ENCODE assay signal across 27 cellular contexts in genomic region chr22:24543068-24543675, GRCh38. TPM values are rescaled to one million over a fixed set of nuclear protein-coding genes. Genes with fewer than 3 reads are reported as not detected.
DNase-seq lines count a peak whose midpoint lies in the region; ATAC-seq and TF ChIP-seq lines count a peak whose summit lies in the region.
"Had no signal": no experiment of that assay in that cellular context is flagged by ENCODE, and none has a peak within 500 bp of the region (broad histone marks: within the 10 kb centered on the region; RNA-seq: fewer than 3 reads in every experiment).

No MANE protein-coding gene starts in this region.

- H3K4me1 ChIP-seq in right lobe of liver, result peaks cover 0 to 79% (median 29%) of the 10 kb centered on the region in 4 donors

- ATAC-seq in right lobe of liver, result peak; percentile 7 to 22 (median 12)
- no peak for ATAC-seq in stimulated activated memory B cell treated with anti-CD40 and anti-IgM and Interleukin-4, amounts not matched to agents 10 μg/mL and 1 μg/mL and 100 μg/mL, for 72 hours
- no peak for ATAC-seq in HG03039 (IDR thresholded peaks at IDR 0.05; ENCODE audit: unreplicated experiment)

- no peaks in the 10 kb centered on the region for H3K9me3 Mint-ChIP-seq in CD14-positive monocyte
- no peaks in the 10 kb centered on the region for H3K9me3 Mint-ChIP-seq in stimulated activated memory B cell treated with anti-CD40 and anti-IgM and Interleukin-4, amounts not matched to agents 10 μg/mL and 1 μg/mL and 100 μg/mL, for 72 hours
- H3K9me3 Mint-ChIP-seq in chondrocyte (ENCODE audit: low read depth), result no peaks in the 10 kb centered on the region
- H3K9me3 Mint-ChIP-seq: CD4-positive, alpha-beta memory T cell; IgD-negative memory B cell; immature natural killer cell had no signal

- intact Hi-C loops in CD14-positive monocyte (cut with micrococcal nuclease), result no loop called here
- intact Hi-C loops in right lobe of liver (cut with DNase I), result no loop called here

- TF ChIP-seq CTCF in CD14-positive monocyte (IDR thresholded peaks at IDR 0.05) (no peak), right lobe of liver (IDR thresholded peaks at IDR 0.05) (no peak), chondrocyte (IDR thresholded peaks at IDR 0.05) (no peak)

- H3K9me3 ChIP-seq in right lobe of liver, result no peaks in the 10 kb centered on the region
- H3K9me3 ChIP-seq: SK-N-SH had no signal

- no peak overlapping the region for H3K4me3 ChIP-seq in right lobe of liver
- H3K4me3 ChIP-seq: hepatocyte had no signal

- H3K27ac Mint-ChIP-seq in CD14-positive monocyte (peak overlapping the region in 5 of 7 donors; percentile 46 to 82 (median 71)), chondrocyte (ENCODE audit: unreplicated experiment) (no peak overlapping the region)
- H3K27ac Mint-ChIP-seq in stimulated activated memory B cell treated with anti-CD40 and anti-IgM and Interleukin-4, amounts not matched to agents 10 μg/mL and 1 μg/mL and 100 μg/mL, for 72 hours, result peak overlapping the region; percentile 18
- H3K27ac Mint-ChIP-seq: CD4-positive, alpha-beta memory T cell; immature natural killer cell had no signal

- H3K4me3 Mint-ChIP-seq in CD14-positive monocyte, result peak overlapping the region in 1 of 2 donors; percentile 39
- no peak overlapping the region for H3K4me3 Mint-ChIP-seq in stimulated activated memory B cell treated with anti-CD40 and anti-IgM and Interleukin-4, amounts not matched to agents 10 μg/mL and 1 μg/mL and 100 μg/mL, for 72 hours
- H3K4me3 Mint-ChIP-seq in chondrocyte (ENCODE audit: unreplicated experiment), result no peak overlapping the region
- H3K4me3 Mint-ChIP-seq: CD4-positive, alpha-beta memory T cell; immature natural killer cell had no signal

- H3K27ac ChIP-seq in cingulate gyrus (ENCODE audit: low read depth, low read length) (peak overlapping the region; percentile 7), right lobe of liver (peak overlapping the region; percentile 48 to 89 (median 77))
- H3K27ac ChIP-seq: hepatocyte had no signal

- H3K36me3 Mint-ChIP-seq in CD14-positive monocyte, result peaks cover 78 to 96% of the 10 kb centered on the region in 2 donors
- peaks cover 73% of the 10 kb centered on the region for H3K36me3 Mint-ChIP-seq in stimulated activated memory B cell treated with anti-CD40 and anti-IgM and Interleukin-4, amounts not matched to agents 10 μg/mL and 1 μg/mL and 100 μg/mL, for 72 hours
- peaks cover 23% of the 10 kb centered on the region for H3K36me3 Mint-ChIP-seq in chondrocyte (ENCODE audit: low read depth)

- TF ChIP-seq POLR2A in right lobe of liver (IDR thresholded peaks at IDR 0.05), result no peak

- H3K27me3 Mint-ChIP-seq in CD14-positive monocyte (ENCODE audit: low read depth in 3 of 3), result peaks cover 0 to 2% (median 1%) of the 10 kb centered on the region in 3 donors
- H3K27me3 Mint-ChIP-seq in stimulated activated memory B cell treated with anti-CD40 and anti-IgM and Interleukin-4, amounts not matched to agents 10 μg/mL and 1 μg/mL and 100 μg/mL, for 72 hours, result no peaks in the 10 kb centered on the region
- H3K27me3 Mint-ChIP-seq in chondrocyte (ENCODE audit: low read depth), result no peaks in the 10 kb centered on the region
- H3K27me3 Mint-ChIP-seq: CD4-positive, alpha-beta memory T cell; IgD-negative memory B cell had no signal

- H3K4me1 Mint-ChIP-seq in CD14-positive monocyte (peaks cover 33% of the 10 kb centered on the region), chondrocyte (ENCODE audit: low read depth) (peaks cover 20% of the 10 kb centered on the region)
- peaks cover 52% of the 10 kb centered on the region for H3K4me1 Mint-ChIP-seq in stimulated activated memory B cell treated with anti-CD40 and anti-IgM and Interleukin-4, amounts not matched to agents 10 μg/mL and 1 μg/mL and 100 μg/mL, for 72 hours
- H3K4me1 Mint-ChIP-seq: CD4-positive, alpha-beta memory T cell; immature natural killer cell had no signal

- no peaks in the 10 kb centered on the region for H3K27me3 ChIP-seq in right lobe of liver
- H3K27me3 ChIP-seq: hepatocyte had no signal

- WGBS in right lobe of liver (ENCODE audit: insufficient coverage, low coverage, low lambda C conversion rate, missing lambda C conversion rate), result 20% methylated on average over 3 of the region's 10 CpGs

- peaks cover 0 to 66% (median 41%) of the 10 kb centered on the region in 4 donors for H3K36me3 ChIP-seq in right lobe of liver

- DNase-seq in CD14-positive monocyte (ENCODE audit: low spot score) (no peak), right lobe of liver (peak; percentile 59 to 77 (median 69)), chondrocyte (ENCODE audit: low spot score) (no peak)
- no peak for DNase-seq in activated CD4-positive, alpha-beta T cell treated with anti-CD3 and anti-CD28 coated beads for 4 hours
- DNase-seq: activated CD4-positive, alpha-beta T cell treated with anti-CD3 and anti-CD28 coated beads, Interleukin-2, amount 50 U/mL, for 1 hour; activated CD8-positive, alpha-beta memory T cell treated with anti-CD3 and anti-CD28 coated beads, Interleukin-2, amount 50 U/mL, for 48 hours; activated effector memory CD4-positive, alpha-beta T cell treated with anti-CD3 and anti-CD28 coated beads, Interleukin-2, amount 50 U/mL, for 16 hours; CD4-positive, alpha-beta memory T cell; DMS 273 treated with DMSO at 0.1 percent for 48 hours; immature natural killer cell; NCI-H1436 treated with DMSO at 0.1 percent for 48 hours; NCI-H2171; NCI-H524 treated with DMSO at 0.1 percent for 48 hours; occipital lobe; SK-N-SH; stimulated activated CD4-positive, alpha-beta T cell treated with anti-CD3 and anti-CD28 coated beads, Interleukin-4, amount 100 ng/mL, for 4 hours; T-helper 2 cell had no signal

RNA-seq across cellular contexts. Expression of gene GUCD1, which starts 11.8 kb away (rescaled TPM):
- polyA plus RNA-seq in CD14-positive monocyte, result 10 to 100 TPM; 67.1 to 72.5 TPM
- total RNA-seq in right lobe of liver, result 100 to 1,000 TPM in 5 of 6 experiments, 10 to 100 TPM in 1; 94.0 to 281 (median 213) TPM
- 77.3 to 84.7 TPM (median 77.9 TPM) in 3 replicates for total RNA-seq in chondrocyte

RNA-seq across cellular contexts. Expression of gene SNRPD3, which starts 12.6 kb away (rescaled TPM):
- 10 to 100 TPM; 71.8 to 80.9 TPM for polyA plus RNA-seq in CD14-positive monocyte
- total RNA-seq in right lobe of liver (100 to 1,000 TPM in 2 of 6 experiments, 10 to 100 TPM in 4; 43.3 to 180 (median 53.4) TPM), chondrocyte (59.3 to 84.8 TPM (median 63.9 TPM) in 3 replicates)

RNA-seq across cellular contexts. Expression of gene UPB1, which starts 48.0 kb away (rescaled TPM):
- polyA plus RNA-seq in CD14-positive monocyte, result under 1 TPM in 1 of 2 donors, not detected in 1; 0.17 TPM
- total RNA-seq in right lobe of liver (100 to 1,000 TPM in 3 of 6 experiments, 10 to 100 TPM in 3; 50.6 to 169 (median 100) TPM), chondrocyte (0.15 to 0.31 TPM (median 0.18 TPM) in 3 replicates)
- total RNA-seq: dermis microvascular lymphatic vessel endothelial cell, H4, lung microvascular endothelial cell, occipital lobe, renal cortical epithelial cell had no signal
- polyA plus RNA-seq: AG04450; CD4-positive, alpha-beta memory T cell; IgD-negative memory B cell; immature natural killer cell had no signal

RNA-seq across cellular contexts. Expression of gene LRRC75B, which starts 49.7 kb away (rescaled TPM):
- polyA plus RNA-seq in CD14-positive monocyte, result under 1 TPM; 0.20 to 0.53 TPM
- total RNA-seq in right lobe of liver, result 10 to 100 TPM; 11.8 to 28.0 (median 21.5) TPM
- total RNA-seq in chondrocyte, result 5.6 to 13.0 TPM (median 8.6 TPM) in 3 replicates

RNA-seq across cellular contexts. Expression of gene GGT1, which starts 59.8 kb away (rescaled TPM):
- 10 to 100 TPM; 16.0 to 25.5 TPM for polyA plus RNA-seq in CD14-positive monocyte
- total RNA-seq in right lobe of liver, result 100 to 1,000 TPM in 5 of 6 experiments, 10 to 100 TPM in 1; 97.6 to 154 (median 140) TPM
- 1.4 to 1.8 TPM (median 1.5 TPM) in 3 replicates for total RNA-seq in chondrocyte

Comparison
In these comparisons a context has a peak if more than half of its experiments do, and no peak if none do; other contexts are left out.
1. DNase-seq: peak in right lobe of liver (3 of 3); none in CD14-positive monocyte (single experiment), chondrocyte (single experiment) and activated CD4-positive, alpha-beta T cell treated with anti-CD3 and anti-CD28 coated beads for 4 hours (0 of 2).
2. ATAC-seq: peak in right lobe of liver (4 of 4); none in stimulated activated memory B cell treated with anti-CD40 and anti-IgM and Interleukin-4, amounts not matched to agents 10 μg/mL and 1 μg/mL and 100 μg/mL, for 72 hours (single experiment) and HG03039 (single experiment).
3. RNA of gene UPB1, which starts 48.0 kb away (total RNA-seq): 50.6 to 169 TPM in right lobe of liver; 0.15 to 0.31 TPM in chondrocyte; every median in the first group is over 10 times any median in the second.